In genomic region chr14:20614038-20614840, GRCh38 we compare ENCODE assay signal across 8 cellular contexts. TPM values are rescaled to one million over a fixed set of nuclear protein-coding genes. Genes with fewer than 3 reads are reported as not detected.
A peak's percentile ranks its signal among the peaks of the same experiment; 100 is the strongest.
DNase-seq lines count a peak whose midpoint lies in the region; ATAC-seq and TF ChIP-seq lines count a peak whose summit lies in the region.

No MANE protein-coding gene starts in this region.

- peaks cover 12% of the 10 kb centered on the region for H3K4me1 ChIP-seq in mucosa of descending colon (ENCODE audit: low read depth)

- TF ChIP-seq CTCF in mucosa of descending colon (IDR thresholded peaks at IDR 0.05): no peak

- intact Hi-C loops in mucosa of descending colon (cut with DNase I, micrococcal nuclease): loop anchor here (5.0 kb wide), 2 partner anchors 68 to 202 kb away; partner anchors contain the start of genes RNASE4 (in 2 of the 2) and TEP1 (in 1 of the 2)

- peak overlapping the region; percentile 59 for H3K27ac ChIP-seq in caudate nucleus (ENCODE audit: low read depth, low read length)

- ATAC-seq in mucosa of descending colon: peak; percentile 1

- DNase-seq in activated T-cell treated with anti-CD3 and anti-CD28 coated beads for 1 hour (ENCODE audit: low read depth) (peak; percentile 12), LoVo (ENCODE audit: low spot score) (peak; percentile 73), caudate nucleus (lab: John Stamatoyannopoulos, UW) (peak in 18 of 61 donors; percentile 20 to 73 (median 56)), mucosa of descending colon (peak in 1 of 3 donors; percentile 55), NCI-H446 treated with DMSO at 0.1 percent for 48 hours (lab: John Stamatoyannopoulos, UW) (no peak), CD1c-positive myeloid dendritic cell (ENCODE audit: extremely low spot score) (no peak)
- DNase-seq in activated T-cell treated with anti-CD3 and anti-CD28 coated beads, Interleukin-2, amount 50 U/mL, for 1 hour: no peak
- no peak for DNase-seq in activated CD4-positive, alpha-beta T cell treated with anti-CD3 and anti-CD28 coated beads, Interleukin-2, amount 50 U/mL, for 4 hours

- no peaks in the 10 kb centered on the region for H3K36me3 ChIP-seq in mucosa of descending colon (ENCODE audit: low read depth)

- H3K4me3 ChIP-seq in mucosa of descending colon: peak overlapping the region; percentile 6

- no peaks in the 10 kb centered on the region for H3K9me3 ChIP-seq in mucosa of descending colon

RNA-seq across cellular contexts. Expression of gene RNASE12, which starts 23.1 kb away (rescaled TPM):
- not detected for total RNA-seq in mucosa of descending colon

RNA-seq across cellular contexts. Expression of gene RNASE11, which starts 26.4 kb away (rescaled TPM):
- not detected for total RNA-seq in mucosa of descending colon

RNA-seq across cellular contexts. Expression of gene OR6S1, which starts 27.3 kb away (rescaled TPM):
- total RNA-seq in mucosa of descending colon: not detected

RNA-seq across cellular contexts. Expression of gene RNASE9, which starts 53.4 kb away (rescaled TPM):
- not detected for total RNA-seq in mucosa of descending colon

Comparison
In these comparisons a context has a peak if more than half of its experiments do, and no peak if none do; other contexts are left out.
1. DNase-seq: peak in activated T-cell treated with anti-CD3 and anti-CD28 coated beads for 1 hour (single experiment) and LoVo (single experiment); none in activated T-cell treated with anti-CD3 and anti-CD28 coated beads, Interleukin-2, amount 50 U/mL, for 1 hour (single experiment), NCI-H446 treated with DMSO at 0.1 percent for 48 hours (single experiment), activated CD4-positive, alpha-beta T cell treated with anti-CD3 and anti-CD28 coated beads, Interleukin-2, amount 50 U/mL, for 4 hours (0 of 2) and CD1c-positive myeloid dendritic cell (single experiment).